Comparison of ENCODE assay signal across 27 cellular contexts in genomic region chr4:159884989-159885388, GRCh38.
"Had no signal": no experiment of that assay in that cellular context is flagged by ENCODE, and none has a peak within 500 bp of the region (broad histone marks: within the 10 kb centered on the region; RNA-seq: fewer than 3 reads in every experiment).

No MANE protein-coding gene starts in this region.

- ATAC-seq: stimulated activated effector memory CD8-positive, alpha-beta T cell treated with anti-CD3 and anti-CD28 coated beads, Interleukin-12 subunit alpha, Interleukin-12 subunit beta, amount 100 ng/mL, for 72 hours; stimulated activated memory B cell treated with anti-CD40 and anti-IgM and Interleukin-4, amounts not matched to agents 10 μg/mL and 1 μg/mL and 100 μg/mL, for 72 hours; stimulated activated naive B cell treated with anti-CD40 and anti-IgM and Interleukin-4, amounts not matched to agents 10 μg/mL and 1 μg/mL and 100 μg/mL, for 72 hours; stimulated activated naive CD8-positive, alpha-beta T cell treated with anti-CD3 and anti-CD28 coated beads, Interleukin-15, amount 100 ng/mL, for 72 hours; stimulated activated naive CD8-positive, alpha-beta T cell treated with anti-CD3 and anti-CD28 coated beads, Interleukin-15, Interleukin-2, amounts not matched to agents 100 U/mL and 50 U/mL, for 24 hours; upper lobe of right lung had no signal

- H3K27me3 ChIP-seq: stomach, suprapubic skin, testis, thyroid gland, tibial artery, tibial nerve, transverse colon, upper lobe of left lung, upper lobe of right lung, uterus, vagina had no signal

- DNase-seq: stimulated activated CD4-positive, alpha-beta T cell treated with anti-CD3 and anti-CD28 coated beads, Interleukin-2, amount 100 ng/mL, for 48 hours; stimulated activated CD4-positive, alpha-beta T cell treated with anti-CD3 and anti-CD28 coated beads, Interleukin-4, amount 100 ng/mL, for 1 hour; stimulated activated CD4-positive, alpha-beta T cell treated with anti-CD3 and anti-CD28 coated beads, Interleukin-4, amount 100 ng/mL, for 24 hours; stimulated activated CD4-positive, alpha-beta T cell treated with anti-CD3 and anti-CD28 coated beads, Interleukin-4, amount 100 ng/mL, for 4 hours; stimulated activated CD8-positive, alpha-beta memory T cell treated with anti-CD3 and anti-CD28 coated beads, Interleukin-4, amount 100 ng/mL, for 48 hours; stimulated activated naive B cell treated with anti-CD40 and anti-IgM and Interleukin-4, amounts not matched to agents 10 μg/mL and 1 μg/mL and 100 μg/mL, for 72 hours; stimulated activated naive CD4-positive, alpha-beta T cell; stimulated activated naive CD4-positive, alpha-beta T cell treated with Interleukin-2 at 50 U/mL for 16 hours; stimulated activated naive CD8-positive, alpha-beta T cell treated with anti-CD3 and anti-CD28 coated beads, Interleukin-15, amount 100 ng/mL, for 72 hours; stimulated activated naive CD8-positive, alpha-beta T cell treated with anti-CD3 and anti-CD28 coated beads, Interleukin-15, Interleukin-2, amounts not matched to agents 100 U/mL and 50 U/mL, for 24 hours; stomach; substantia nigra; testis; thyroid gland; tibial artery; transverse colon; trophoblast cell; upper lobe of left lung; upper lobe of right lung; uterus had no signal

- H3K36me3 ChIP-seq: stomach, suprapubic skin, thoracic aorta, thyroid gland, tibial artery, tibial nerve, transverse colon, upper lobe of left lung, upper lobe of right lung, uterus, vagina had no signal

- H3K9me3 ChIP-seq: stomach, suprapubic skin, testis, thoracic aorta, thyroid gland, tibial artery, tibial nerve, transverse colon, upper lobe of left lung, upper lobe of right lung, uterus, vagina had no signal

- H3K4me1 ChIP-seq: stomach, suprapubic skin, testis, thyroid gland, tibial artery, tibial nerve, transverse colon, upper lobe of left lung, upper lobe of right lung, uterus, vagina had no signal

- H3K27ac ChIP-seq: stomach, suprapubic skin, testis, thoracic aorta, thyroid gland, tibial artery, tibial nerve, transverse colon, upper lobe of left lung, upper lobe of right lung, uterus, vagina had no signal

- H3K4me3 ChIP-seq: stomach, suprapubic skin, testis, thoracic aorta, thyroid gland, tibial artery, tibial nerve, transverse colon, upper lobe of left lung, upper lobe of right lung, uterus, vagina had no signal

- FAIRE-seq: urothelium cell line had no signal
